8 cellular contexts compared by ENCODE assay signal in genomic region chr20:62025832-62026563, GRCh38. TPM values are rescaled to one million over a fixed set of nuclear protein-coding genes. Genes with fewer than 3 reads are reported as not detected.
DNase-seq lines count a peak whose midpoint lies in the region; ATAC-seq and TF ChIP-seq lines count a peak whose summit lies in the region.

No MANE protein-coding gene starts in this region.

- no TSS peak for BruUV-seq in OCI-LY7 (replicated peaks; lab: Mats Ljungman, UMichigan)

- no peaks in the 10 kb centered on the region; the same call in 1 of the 2 replicates for H4K20me1 ChIP-seq in OCI-LY7 (ENCODE audit: insufficient read depth, low read length)

- H3K4me2 ChIP-seq in OCI-LY7 (ENCODE audit: low read length) = no peak overlapping the region

- H3K79me2 ChIP-seq in OCI-LY7 (ENCODE audit: insufficient read depth, low read depth, low read length) = peaks cover 72% of the 10 kb centered on the region

- no peak overlapping the region for H3K27ac ChIP-seq in OCI-LY7 (ENCODE audit: low read depth, low read length, poor library complexity, severe bottlenecking)

- H3K9me2 ChIP-seq in OCI-LY7 (ENCODE audit: insufficient read depth, low read length) = no peaks in the 10 kb centered on the region

- intact Hi-C loops in OCI-LY7 (cut with micrococcal nuclease; ENCODE audit: unreplicated experiment) = no loop called here

- H2AFZ ChIP-seq in OCI-LY7 (ENCODE audit: low read length) = no peak overlapping the region

- peaks cover 1% of the 10 kb centered on the region for H3K36me3 Mint-ChIP-seq in activated naive CD4-positive, alpha-beta T cell treated with anti-CD3 and anti-CD28 coated beads, Interleukin-2, amount 50 U/mL, for 24 hours

- no peaks in the 10 kb centered on the region for H3K9me3 Mint-ChIP-seq in activated naive CD4-positive, alpha-beta T cell treated with anti-CD3 and anti-CD28 coated beads, Interleukin-2, amount 50 U/mL, for 24 hours
- no peaks in the 10 kb centered on the region for H3K9me3 Mint-ChIP-seq in stimulated activated naive CD8-positive, alpha-beta T cell treated with anti-CD3 and anti-CD28 coated beads, Interleukin-15, amount 100 ng/mL, for 72 hours

- H3K36me3 ChIP-seq in iPS-15b (ENCODE audit: control insufficient read depth, insufficient read depth, low read length) = no peaks in the 10 kb centered on the region
- H3K36me3 ChIP-seq in OCI-LY7 (ENCODE audit: insufficient read depth, low read length) = peaks cover 18% of the 10 kb centered on the region

- POLR2A ChIA-PET in HEK293T (lab: Yijun Ruan, JAX) (no interaction called here), OCI-LY7 (lab: Charles Lee) (no interaction called here)

- peaks cover 51% of the 10 kb centered on the region for H3K4me1 Mint-ChIP-seq in activated naive CD4-positive, alpha-beta T cell treated with anti-CD3 and anti-CD28 coated beads, Interleukin-2, amount 50 U/mL, for 24 hours
- peaks cover 62% of the 10 kb centered on the region for H3K4me1 Mint-ChIP-seq in stimulated activated naive CD8-positive, alpha-beta T cell treated with anti-CD3 and anti-CD28 coated beads, Interleukin-15, amount 100 ng/mL, for 72 hours

- no peaks in the 10 kb centered on the region for H3K27me3 Mint-ChIP-seq in activated naive CD4-positive, alpha-beta T cell treated with anti-CD3 and anti-CD28 coated beads, Interleukin-2, amount 50 U/mL, for 24 hours
- no peaks in the 10 kb centered on the region for H3K27me3 Mint-ChIP-seq in stimulated activated naive CD8-positive, alpha-beta T cell treated with anti-CD3 and anti-CD28 coated beads, Interleukin-15, amount 100 ng/mL, for 72 hours

- H3K27ac Mint-ChIP-seq in activated naive CD4-positive, alpha-beta T cell treated with anti-CD3 and anti-CD28 coated beads, Interleukin-2, amount 50 U/mL, for 24 hours = peak overlapping the region; percentile 0
- H3K27ac Mint-ChIP-seq in stimulated activated naive CD8-positive, alpha-beta T cell treated with anti-CD3 and anti-CD28 coated beads, Interleukin-15, amount 100 ng/mL, for 72 hours = no peak overlapping the region

- no peak for TF ChIP-seq CTCF in OCI-LY7 (conservative IDR thresholded peaks at IDR 0.05; ENCODE audit: low read length)

- H3K4me3 Mint-ChIP-seq in activated naive CD4-positive, alpha-beta T cell treated with anti-CD3 and anti-CD28 coated beads, Interleukin-2, amount 50 U/mL, for 24 hours = no peak overlapping the region
- H3K4me3 Mint-ChIP-seq in stimulated activated naive CD8-positive, alpha-beta T cell treated with anti-CD3 and anti-CD28 coated beads, Interleukin-15, amount 100 ng/mL, for 72 hours = peak overlapping the region in 1 of 2 donors; percentile 48

- H3K4me1 ChIP-seq in iPS-15b (ENCODE audit: control insufficient read depth, insufficient read depth, low read length) (peaks cover 13% of the 10 kb centered on the region), OCI-LY7 (ENCODE audit: insufficient read depth, low read length, poor library complexity, severe bottlenecking) (peaks cover 14% of the 10 kb centered on the region)

- H3K9me3 ChIP-seq in iPS-15b (ENCODE audit: control insufficient read depth, insufficient read depth, low read length) (no peaks in the 10 kb centered on the region), OCI-LY7 (ENCODE audit: low read length) (no peaks in the 10 kb centered on the region)

- CTCF ChIA-PET in HEK293T (lab: Yijun Ruan, JAX) (interaction anchor here (0.7 to 1.6 kb wide), 4 partner anchors 13 to 130 kb away, joined by 3 to 4 read pairs (median 4); no protein-coding TSS in a partner anchor), OCI-LY7 (lab: Charles Lee; ENCODE audit: unreplicated experiment) (no interaction called here)

- peak overlapping the region; percentile 54 for H3K9ac ChIP-seq in iPS-15b (ENCODE audit: low read depth, low read length)

- DNase-seq in HEK293T (ENCODE audit: extremely low spot score) (peak; percentile 42), cortex of kidney (lab: John Stamatoyannopoulos, UW) (no peak), COR-L47 (lab: John Stamatoyannopoulos, UW) (no peak), OCI-LY7 (ENCODE audit: low spot score) (no peak)
- peak in 1 of 2 donors; percentile 13 for DNase-seq in stimulated activated naive CD8-positive, alpha-beta T cell treated with anti-CD3 and anti-CD28 coated beads, Interleukin-15, amount 100 ng/mL, for 72 hours

- no peaks in the 10 kb centered on the region for H3K27me3 ChIP-seq in iPS-15b (ENCODE audit: control insufficient read depth, insufficient read depth, low read length)

- ATAC-seq in stimulated activated naive CD8-positive, alpha-beta T cell treated with anti-CD3 and anti-CD28 coated beads, Interleukin-15, amount 100 ng/mL, for 72 hours = peak; percentile 85
- ATAC-seq in HG03354 (IDR thresholded peaks at IDR 0.05; ENCODE audit: poor library complexity, severe bottlenecking, unreplicated experiment) = no peak

- no peak overlapping the region for H3K4me3 ChIP-seq in iPS-15b (ENCODE audit: low read depth, low read length)
- H3K4me3 ChIP-seq in OCI-LY7 (ENCODE audit: low read depth, low read length, poor library complexity, severe bottlenecking) = no peak overlapping the region

TF ChIP-seq in HEK293T, 16 proteins besides CTCF, POLR2A, EP300 and RAD21:
- TF ChIP-seq NFRKB (IDR thresholded peaks at IDR 0.05) (no peak), HDGF (IDR thresholded peaks at IDR 0.05; ENCODE audit: borderline replicate concordance) (no peak), ELF4 (IDR thresholded peaks at IDR 0.05) (no peak), FOXK2 (IDR thresholded peaks at IDR 0.05) (no peak), ARNT (IDR thresholded peaks at IDR 0.05) (no peak), FOXM1 (IDR thresholded peaks at IDR 0.05; ENCODE audit: borderline replicate concordance) (no peak), FOXA1 (IDR thresholded peaks at IDR 0.05) (no peak)
TF ChIP-seq in HEK293T: peak in this region for 0.

RNA-seq across cellular contexts. Expression of gene TAF4, which starts 39.7 kb away (rescaled TPM):
- total RNA-seq in OCI-LY7 (2014; rRNA removed; shearing (Covaris generic)) = 6.7 and 11.2 TPM in 2 replicates
- 28.4 and 38.9 TPM in 2 replicates for total RNA-seq in OCI-LY7 (2022)
